In genomic region chr9:99576002-99576401, GRCh38 we compare ENCODE assay signal across 10 cellular contexts.
"Had no signal": no experiment of that assay in that cellular context is flagged by ENCODE, and none has a peak within 500 bp of the region (broad histone marks: within the 10 kb centered on the region; RNA-seq: fewer than 3 reads in every experiment).

No MANE protein-coding gene starts in this region.

- H3K4me2 ChIP-seq: hepatocyte had no signal

- H3K27ac ChIP-seq: hepatocyte, left lung, ovary, thoracic aorta had no signal

- H3K9me3 ChIP-seq: left lung, ovary, thoracic aorta had no signal

- H3K79me2 ChIP-seq: hepatocyte had no signal

- H3K36me3 ChIP-seq: left lung, ovary, thoracic aorta had no signal

- H3K27me3 ChIP-seq: hepatocyte, left lung, ovary had no signal

- DNase-seq: activated CD4-positive, alpha-beta memory T cell treated with anti-CD3 and anti-CD28 coated beads for 36 hours; activated naive CD4-positive, alpha-beta T cell treated with anti-CD3 and anti-CD28 coated beads, Interleukin-2, amount 10 ng/mL, durations not matched to agents 7 days and 5 days; activated T-cell treated with anti-CD3 and anti-CD28 coated beads, Interleukin-2, amount 50 U/mL, for 24 hours; mammary epithelial cell; naive B cell; ovary; stimulated activated CD4-positive, alpha-beta T cell treated with anti-CD3 and anti-CD28 coated beads, Interleukin-1b, Interleukin-23, amount 100 ng/mL, for 48 hours had no signal

- H2AFZ ChIP-seq: hepatocyte had no signal

- H3K4me3 ChIP-seq: hepatocyte, left lung, ovary, thoracic aorta had no signal
